In genomic region chr11:1391165-1392010, GRCh38 we compare ENCODE assay signal across 10 cellular contexts. TPM values are rescaled to one million over a fixed set of nuclear protein-coding genes. Genes with fewer than 3 reads are reported as not detected.
DNase-seq lines count a peak whose midpoint lies in the region; ATAC-seq, FAIRE-seq and TF ChIP-seq lines count a peak whose summit lies in the region.
"Had no signal": no experiment of that assay in that cellular context is flagged by ENCODE, and none has a peak within 500 bp of the region (broad histone marks: within the 10 kb centered on the region; RNA-seq: fewer than 3 reads in every experiment).

No MANE protein-coding gene starts in this region.

- H3K4ac ChIP-seq in mesendoderm (ENCODE audit: low read depth, low read length), result no peak overlapping the region

- H3K9me3 ChIP-seq in BE2C (no peaks in the 10 kb centered on the region), HAP-1 (no peaks in the 10 kb centered on the region), small intestine (ENCODE audit: control insufficient read depth, low read depth) (no peaks in the 10 kb centered on the region)

- no peak overlapping the region for H3K23ac ChIP-seq in mesendoderm (ENCODE audit: low read length)

- H2AK5ac ChIP-seq in mesendoderm (ENCODE audit: low read length), result no peak overlapping the region

- H3K9me3 Mint-ChIP-seq in activated T-helper 17 cell treated with anti-CD3 and anti-CD28 coated beads, Interleukin-2, amount 50 U/mL, for 72 hours, result no peaks in the 10 kb centered on the region

- no peak overlapping the region for H4K5ac ChIP-seq in mesendoderm (ENCODE audit: low read length)

- H3K79me1 ChIP-seq in mesendoderm (ENCODE audit: low read length), result no peaks in the 10 kb centered on the region

- H3K4me3 ChIP-seq in BE2C (ENCODE audit: low read depth, low read length) (peak overlapping the region; percentile 19), HAP-1 (peak overlapping the region; percentile 63), mesendoderm (ENCODE audit: low read length) (no peak overlapping the region), small intestine (ENCODE audit: low read depth in 1 of 2, low read length in 2 of 2) (no peak overlapping the region)

- peak overlapping the region; percentile 49 for H3K56ac ChIP-seq in mesendoderm (ENCODE audit: low read length)

- peaks cover 15% of the 10 kb centered on the region for H3K27me3 Mint-ChIP-seq in activated T-helper 17 cell treated with anti-CD3 and anti-CD28 coated beads, Interleukin-2, amount 50 U/mL, for 72 hours

- H3K27me3 ChIP-seq in BE2C, result peaks cover 27% of the 10 kb centered on the region
- no peaks in the 10 kb centered on the region for H3K27me3 ChIP-seq in HAP-1 (ENCODE audit: low read depth)
- H3K27me3 ChIP-seq in mesendoderm (ENCODE audit: insufficient read depth, low read length, poor library complexity), result peaks cover 5% of the 10 kb centered on the region
- peaks cover 11 to 17% of the 10 kb centered on the region in 2 donors for H3K27me3 ChIP-seq in small intestine (ENCODE audit: control insufficient read depth in 2 of 2, insufficient read depth in 2 of 2, low read length in 2 of 2)

- no peak overlapping the region for H3K27ac ChIP-seq in mesendoderm (ENCODE audit: low read depth, low read length)
- no peak overlapping the region for H3K27ac ChIP-seq in small intestine (ENCODE audit: low read depth in 1 of 2, low read length in 1 of 2)
- H3K27ac ChIP-seq: HL-60 had no signal

- H3K36me3 Mint-ChIP-seq in activated T-helper 17 cell treated with anti-CD3 and anti-CD28 coated beads, Interleukin-2, amount 50 U/mL, for 72 hours (ENCODE audit: low read depth), result no peaks in the 10 kb centered on the region

- in situ Hi-C loops in HAP-1 (cut with MboI; ENCODE audit: low sequenced_read_pairs), result no loop called here

- peak overlapping the region; percentile 42 for H3K9ac ChIP-seq in mesendoderm (ENCODE audit: low read length)

- no peak overlapping the region for H4K8ac ChIP-seq in mesendoderm (ENCODE audit: low read depth, low read length)

- no CpG with 5 or more reads among the region's 30 CpGs for WGBS in mesendoderm (ENCODE audit: extremely low coverage, insufficient coverage, low lambda C conversion rate)
- WGBS in small intestine, 3 donors, result 25 to 37% (median 29%) methylated on average over 29 to 30 of the region's 30 CpGs

- H3K36me3 ChIP-seq in BE2C (no peaks in the 10 kb centered on the region), HAP-1 (replicated peaks) (no peaks in the 10 kb centered on the region; the same call in 1 of the 2 replicates), mesendoderm (ENCODE audit: control insufficient read depth, insufficient read depth, low read length) (no peaks in the 10 kb centered on the region), small intestine (ENCODE audit: control insufficient read depth in 2 of 2, insufficient read depth in 2 of 2, low read length in 2 of 2) (no peaks in the 10 kb centered on the region)

- H3K4me1 ChIP-seq in BE2C, result no peaks in the 10 kb centered on the region
- H3K4me1 ChIP-seq in HAP-1, result peaks cover 11% of the 10 kb centered on the region; the same call in 1 of the 2 replicates
- no peaks in the 10 kb centered on the region for H3K4me1 ChIP-seq in mesendoderm (ENCODE audit: control insufficient read depth, low read depth, low read length)
- H3K4me1 ChIP-seq in small intestine (ENCODE audit: control insufficient read depth in 2 of 2, insufficient read depth in 1 of 2, low read depth in 1 of 2, low read length in 1 of 2), result no peaks in the 10 kb centered on the region

- H3K4me3 Mint-ChIP-seq in activated T-helper 17 cell treated with anti-CD3 and anti-CD28 coated beads, Interleukin-2, amount 50 U/mL, for 72 hours, result peak overlapping the region; percentile 19

- no peak overlapping the region for H3K18ac ChIP-seq in mesendoderm (ENCODE audit: low read length)

- H3K27ac Mint-ChIP-seq in activated T-helper 17 cell treated with anti-CD3 and anti-CD28 coated beads, Interleukin-2, amount 50 U/mL, for 72 hours, result no peak overlapping the region

- FAIRE-seq in small intestine (lab: Jason Lieb, UNC), result no peak
- FAIRE-seq: endometrium had no signal

- no peaks in the 10 kb centered on the region for H3K4me1 Mint-ChIP-seq in activated T-helper 17 cell treated with anti-CD3 and anti-CD28 coated beads, Interleukin-2, amount 50 U/mL, for 72 hours

- ATAC-seq in activated T-helper 17 cell treated with anti-CD3 and anti-CD28 coated beads, Interleukin-2, amount 50 U/mL, for 72 hours (replicated peaks), result no peak
- no peak for ATAC-seq in HG02885 (IDR thresholded peaks at IDR 0.05; ENCODE audit: poor library complexity, unreplicated experiment)
- no peak for ATAC-seq in GM21367 (IDR thresholded peaks at IDR 0.05; ENCODE audit: unreplicated experiment)
- no peak for ATAC-seq in HG03108 (IDR thresholded peaks at IDR 0.05; ENCODE audit: unreplicated experiment)

- no peak overlapping the region for H2BK15ac ChIP-seq in mesendoderm (replicated peaks; ENCODE audit: low read depth)

- peak overlapping the region; percentile 27 for H3K4me2 ChIP-seq in mesendoderm (ENCODE audit: low read length)

- DNase-seq in BE2C, result no peak
- peak; percentile 39 to 76 for DNase-seq in HAP-1 (ENCODE audit: low spot score in 2 of 2)
- DNase-seq in mesendoderm, result peak; percentile 34
- DNase-seq in small intestine, result no peak

- peaks cover 2% of the 10 kb centered on the region for H3K79me2 ChIP-seq in mesendoderm (ENCODE audit: control insufficient read depth, insufficient read depth, low read length)

- no peak overlapping the region for H2BK5ac ChIP-seq in mesendoderm (ENCODE audit: low read length)

- no peak overlapping the region for H2BK120ac ChIP-seq in mesendoderm (ENCODE audit: low read depth, low read length)

- no peak for TF ChIP-seq CTCF in BE2C (IDR thresholded peaks at IDR 0.05; ENCODE audit: low read depth, low read length)

RNA-seq across cellular contexts. Expression of gene BRSK2, which starts 1.7 kb away (rescaled TPM):
- 21.6 TPM for polyA plus RNA-seq in BE2C (2012; ENCODE audit: insufficient read depth, insufficient read length, low read depth)
- 1 to 10 TPM in 1 of 2 donors, under 1 TPM in 1; 0.09 to 3.3 TPM for total RNA-seq in activated T-helper 17 cell treated with anti-CD3 and anti-CD28 coated beads, Interleukin-2, amount 50 U/mL, for 72 hours
- 10.0 TPM for polyA plus RNA-seq in mesendoderm (2013, experiment 1 of 2)
- polyA plus RNA-seq in mesendoderm (2013, experiment 2 of 2), result 10.4 TPM
- polyA plus RNA-seq in small intestine, result 1 to 10 TPM in 1 of 3 donors, under 1 TPM in 1, not detected in 1; 0.27 to 3.3 TPM

Comparison
In these comparisons a context has a peak if more than half of its experiments do, and no peak if none do; other contexts are left out.
1. DNase-seq: peak in HAP-1 (2 of 2) and mesendoderm (single experiment); none in BE2C (single experiment) and small intestine (single experiment).
2. H3K4me3 ChIP-seq: peak in BE2C (single experiment) and HAP-1 (single experiment); none in mesendoderm (single experiment) and small intestine (0 of 2).